ENCODE assay signal across 8 cellular contexts in the genomic region with DNA sequence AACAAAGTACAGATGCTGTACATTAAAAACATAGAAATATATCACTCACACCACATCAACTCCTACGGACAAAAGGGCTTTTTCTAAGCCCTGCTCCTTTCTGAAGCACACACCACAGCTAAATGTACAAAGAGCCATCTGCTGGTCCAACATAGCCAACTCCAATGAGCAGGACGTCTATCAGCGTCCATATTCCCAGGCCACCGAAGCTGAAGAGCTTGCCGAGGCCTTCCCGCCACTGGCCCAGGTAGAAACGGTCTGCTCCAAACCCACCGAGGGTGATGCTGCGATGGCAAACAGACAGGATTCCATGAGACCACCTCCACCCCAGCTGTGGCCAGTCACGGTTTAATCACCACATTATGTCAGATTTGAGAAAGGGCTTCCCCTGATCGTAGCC. TPM values are rescaled to one million over a fixed set of nuclear protein-coding genes. Genes with fewer than 3 reads are reported as not detected.
DNase-seq lines count a peak whose midpoint lies in the region; ATAC-seq, FAIRE-seq and TF ChIP-seq lines count a peak whose summit lies in the region.

No MANE protein-coding gene starts in this region.

- H3K27me3 ChIP-seq in Panc1 (ENCODE audit: control insufficient read depth, insufficient read depth, low read length): no peaks in the 10 kb centered on the region
- no peaks in the 10 kb centered on the region for H3K27me3 ChIP-seq in endothelial cell of umbilical vein (ENCODE audit: control insufficient read depth in 2 of 2, insufficient read depth in 2 of 2, low read length in 2 of 2)
- H3K27me3 ChIP-seq in parathyroid adenoma (ENCODE audit: control insufficient read depth, insufficient read depth, low read length): no peaks in the 10 kb centered on the region

- CTCF ChIA-PET in Panc1 (lab: Charles Lee) (interaction anchor here (1.1 to 2.6 kb wide), 3 partner anchors 13 to 366 kb away, joined by 5 to 10 read pairs (median 6); no protein-coding TSS in a partner anchor), endothelial cell of umbilical vein (lab: Charles Lee) (interaction anchor here (1.0 to 5.1 kb wide), 27 partner anchors 9 to 724 kb away, joined by 3 to 82 read pairs (median 5); partner anchors contain the start of genes SNRPA1, TARS3 and TM2D3)

- BruUV-seq in Panc1 (replicated peaks; lab: Mats Ljungman, UMichigan): no TSS peak
- TSS peak; percentile 100 for BruUV-seq in endothelial cell of umbilical vein (replicated peaks; lab: Mats Ljungman, UMichigan)

- in situ Hi-C loops in G401 (cut with HindIII; ENCODE audit: low sequenced_read_pairs) (no loop called here), Panc1 (cut with HindIII; ENCODE audit: low pct_unique_long_range_greater_than_20kb, low sequenced_read_pairs) (no loop called here)

- H3K4me2 ChIP-seq in endothelial cell of umbilical vein (ENCODE audit: insufficient read depth, low read length) (peak overlapping the region; percentile 37), parathyroid adenoma (ENCODE audit: low read length) (no peak overlapping the region)

- H2AFZ ChIP-seq in endothelial cell of umbilical vein (ENCODE audit: low read depth, low read length): peak overlapping the region; percentile 43
- H2AFZ ChIP-seq in parathyroid adenoma: no peak overlapping the region

- dilution Hi-C loops in endothelial cell of umbilical vein (cut with MboI; ENCODE audit: extremely low pct_ligation_motif_present, low sequenced_read_pairs): no loop called here

- no peaks in the 10 kb centered on the region for H4K20me1 ChIP-seq in endothelial cell of umbilical vein (replicated peaks; ENCODE audit: control insufficient read depth, extremely low read depth, insufficient read depth, low read length)

- intact Hi-C loops in Panc1 (cut with micrococcal nuclease; ENCODE audit: unreplicated experiment) (no loop called here), endothelial cell of umbilical vein (cut with micrococcal nuclease) (loop anchor here (1.0 to 2.0 kb wide), 4 partner anchors 9 to 1040 kb away; partner anchors contain the start of genes ASB7, LINS1 and TARS3)

- H3K79me2 ChIP-seq in endothelial cell of umbilical vein (ENCODE audit: control insufficient read depth, insufficient read depth, low read length): peaks cover 4% of the 10 kb centered on the region
- H3K79me2 ChIP-seq in parathyroid adenoma: no peaks in the 10 kb centered on the region

- DNase-seq in G401 (ENCODE audit: low spot score) (peak; percentile 58), Panc1 (ENCODE audit: low read depth, low spot score) (no peak), endothelial cell of umbilical vein (ENCODE audit: low read depth, low spot score) (peak; percentile 41), NCI-H1436 treated with DMSO at 0.1 percent for 48 hours (lab: John Stamatoyannopoulos, UW) (no peak)

- no peak for TF ChIP-seq POLR2A in endothelial cell of umbilical vein (IDR thresholded peaks at IDR 0.05; ENCODE audit: low read depth, low read length)

- POLR2A ChIA-PET in Panc1 (lab: Charles Lee): no interaction called here
- POLR2A ChIA-PET in endothelial cell of umbilical vein (lab: Charles Lee): interaction anchor here (0.9 kb wide), 1 partner anchor 9 kb away, joined by 3 read pairs; the partner anchor contains the start of gene TM2D3

- TF ChIP-seq CTCF in Panc1 (IDR thresholded peaks at IDR 0.05) (peak; percentile 22), endothelial cell of umbilical vein (IDR thresholded peaks at IDR 0.05; ENCODE audit: extremely low read depth in 1 of 2, insufficient read depth in 1 of 2, low read depth in 1 of 2, low read length in 2 of 2) (peak in 1 of 2 donors; percentile 13), parathyroid adenoma (IDR thresholded peaks at IDR 0.05) (no peak)

- H3K36me3 ChIP-seq in Panc1 (ENCODE audit: control insufficient read depth, insufficient read depth, low read length) (peaks cover 41% of the 10 kb centered on the region), endothelial cell of umbilical vein (ENCODE audit: control insufficient read depth in 2 of 2, extremely low read depth in 1 of 2, insufficient read depth in 2 of 2, low read length in 2 of 2) (peaks cover 11 to 15% of the 10 kb centered on the region in 2 experiments), parathyroid adenoma (ENCODE audit: control insufficient read depth, insufficient read depth, low read length) (no peaks in the 10 kb centered on the region)

- H3K4me1 ChIP-seq in Panc1 (ENCODE audit: control insufficient read depth, insufficient read depth, low read length): no peaks in the 10 kb centered on the region; the same call in 1 of the 2 replicates
- H3K4me1 ChIP-seq in endothelial cell of umbilical vein (ENCODE audit: control insufficient read depth, extremely low read depth, insufficient read depth, low read length): peaks cover 23% of the 10 kb centered on the region
- no peaks in the 10 kb centered on the region for H3K4me1 ChIP-seq in parathyroid adenoma

- ATAC-seq in Panc1: peak; percentile 80
- no peak for ATAC-seq in HG02678 (IDR thresholded peaks at IDR 0.05; ENCODE audit: unreplicated experiment)
- ATAC-seq in GM21786 (IDR thresholded peaks at IDR 0.05; ENCODE audit: unreplicated experiment): no peak
- ATAC-seq in HG02623 (IDR thresholded peaks at IDR 0.05; ENCODE audit: unreplicated experiment): no peak

- FAIRE-seq in endothelial cell of umbilical vein (lab: Jason Lieb, UNC): no peak

- 0 out of 2 replicates have a peak overlapping the region, but pooled peaks have one; percentile 23 for H3K27ac ChIP-seq in Panc1 (ENCODE audit: low read length)
- peak overlapping the region; percentile 93 for H3K27ac ChIP-seq in endothelial cell of umbilical vein (ENCODE audit: insufficient read depth, low read depth, low read length)
- peak overlapping the region; percentile 16 for H3K27ac ChIP-seq in parathyroid adenoma

- no peaks in the 10 kb centered on the region for H3K9me1 ChIP-seq in endothelial cell of umbilical vein (replicated peaks; ENCODE audit: control insufficient read depth, extremely low read depth, insufficient read depth, low read length)

- no peak overlapping the region for H3K4me3 ChIP-seq in Panc1 (ENCODE audit: low read depth in 2 of 2, low read length in 2 of 2)
- H3K4me3 ChIP-seq in endothelial cell of umbilical vein (replicated peaks in 1 of 3; ENCODE audit: insufficient read depth in 1 of 3, low read depth in 1 of 3, low read length in 3 of 3): no peak overlapping the region
- no peak overlapping the region for H3K4me3 ChIP-seq in parathyroid adenoma (ENCODE audit: low read depth, low read length)

- H3K9ac ChIP-seq in endothelial cell of umbilical vein (replicated peaks; ENCODE audit: extremely low read depth, insufficient read depth, low read length) (peak overlapping the region; percentile 43), parathyroid adenoma (no peak overlapping the region)

- H3K9me3 ChIP-seq in Panc1 (ENCODE audit: control insufficient read depth, insufficient read depth, low read depth, low read length) (no peaks in the 10 kb centered on the region), endothelial cell of umbilical vein (replicated peaks; ENCODE audit: control insufficient read depth, insufficient read depth, low read length) (no peaks in the 10 kb centered on the region), parathyroid adenoma (ENCODE audit: control insufficient read depth, low read length) (no peaks in the 10 kb centered on the region)

TF ChIP-seq in endothelial cell of umbilical vein, 7 proteins besides CTCF, POLR2A, EP300 and RAD21:
- TF ChIP-seq GATA2 (IDR thresholded peaks at IDR 0.05; ENCODE audit: insufficient read depth, insufficient read length, low read depth, low read length) (no peak), FOS (IDR thresholded peaks at IDR 0.05; ENCODE audit: borderline replicate concordance, insufficient read depth, low read length) (no peak), JUN (IDR thresholded peaks at IDR 0.05; ENCODE audit: borderline replicate concordance, insufficient read depth, insufficient read length, low read depth) (no peak), EZH2 (IDR thresholded peaks at IDR 0.05; ENCODE audit: borderline replicate concordance, low read depth, low read length, severe bottlenecking) (no peak), MYC (IDR thresholded peaks at IDR 0.05; ENCODE audit: low read depth, low read length) (no peak), POLR2AphosphoS5 (IDR thresholded peaks at IDR 0.05; ENCODE audit: insufficient read depth, low read depth, low read length) (no peak)
- TF ChIP-seq, protein P1, sequence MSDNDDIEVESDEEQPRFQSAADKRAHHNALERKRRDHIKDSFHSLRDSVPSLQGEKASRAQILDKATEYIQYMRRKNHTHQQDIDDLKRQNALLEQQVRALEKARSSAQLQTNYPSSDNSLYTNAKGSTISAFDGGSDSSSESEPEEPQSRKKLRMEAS (IDR thresholded peaks at IDR 0.05; ENCODE audit: insufficient read depth, insufficient read length): no peak
TF ChIP-seq in endothelial cell of umbilical vein: peak in this region for 0.

RNA-seq across cellular contexts. Expression of gene TM2D3, which starts 9.8 kb away (rescaled TPM):
- total RNA-seq in G401 (2014; rRNA removed; shearing (Covaris generic)): 21.9 and 32.2 TPM in 2 replicates
- total RNA-seq in Panc1 (2021; ENCODE audit: unreplicated experiment) (53.4 TPM), endothelial cell of umbilical vein (34.3 and 36.7 TPM in 2 replicates)
- polyA plus RNA-seq in Panc1 (2012; ENCODE audit: insufficient read length): 48.1 TPM
- 41.4 and 51.5 TPM in 2 replicates for polyA plus RNA-seq in endothelial cell of umbilical vein
- polyA plus RNA-seq in endothelial cell of umbilical vein (2011; cell fraction: cytosol; rRNA removed): 31.8 and 35.9 TPM in 2 replicates
- polyA plus RNA-seq in endothelial cell of umbilical vein (2011; cell fraction: nucleus; rRNA removed): 56.2 and 58.6 TPM in 2 replicates
- 38.5 and 41.4 TPM in 2 replicates for polyA plus RNA-seq in endothelial cell of umbilical vein (2012)
- 73.8 and 79.8 TPM in 2 replicates for polyA minus RNA-seq in endothelial cell of umbilical vein
- polyA minus RNA-seq in endothelial cell of umbilical vein (2011; cell fraction: cytosol; rRNA and poly(A)+ RNA removed): 24.7 TPM
- 99.7 and 106 TPM in 2 replicates for polyA minus RNA-seq in endothelial cell of umbilical vein (2011; cell fraction: nucleus; rRNA and poly(A)+ RNA removed)

Comparison
In these comparisons a context has a peak if more than half of its experiments do, and no peak if none do; other contexts are left out.
1. DNase-seq: peak in G401 (single experiment) and endothelial cell of umbilical vein (single experiment); none in Panc1 (single experiment) and NCI-H1436 treated with DMSO at 0.1 percent for 48 hours (single experiment).
2. H3K27ac ChIP-seq: peak in every context shown above with its lines; median percentile 93 in endothelial cell of umbilical vein; 23 in Panc1; 16 in parathyroid adenoma.